ENCODE assay signal across 8 cellular contexts in genomic region chr5:179795863-179796833, GRCh38. TPM values are rescaled to one million over a fixed set of nuclear protein-coding genes. Genes with fewer than 3 reads are reported as not detected.
DNase-seq lines count a peak whose midpoint lies in the region; ATAC-seq and TF ChIP-seq lines count a peak whose summit lies in the region.

No MANE protein-coding gene starts in this region.

- peaks cover 30 to 41% (median 34%) of the 10 kb centered on the region in 4 donors for H3K36me3 ChIP-seq in sigmoid colon

- peak overlapping the region; percentile 69 to 77 (median 72) for H3K4me3 Mint-ChIP-seq in brain

- peaks cover 0 to 40% (median 33%) of the 10 kb centered on the region in 4 donors for H3K4me1 ChIP-seq in sigmoid colon

- TF ChIP-seq CTCF in brain (conservative IDR thresholded peaks at IDR 0.05) (peak; percentile 71 to 80), sigmoid colon (IDR thresholded peaks at IDR 0.05) (peak; percentile 10 to 89 (median 26))

- intact Hi-C loops in sigmoid colon (cut with DNase I): loop anchor here (5.0 kb wide), 1 partner anchor 119 kb away; no protein-coding TSS in a partner anchor

- WGBS in sigmoid colon, 2 donors: 1 to 3% methylated on average over 113 of the region's 113 CpGs

- peak; percentile 12 to 20 for TF ChIP-seq POLR2A in sigmoid colon (IDR thresholded peaks at IDR 0.05)

- H3K27me3 ChIP-seq in sigmoid colon: no peaks in the 10 kb centered on the region

- H3K36me3 Mint-ChIP-seq in brain: peaks cover 24% of the 10 kb centered on the region

- peaks cover 5% of the 10 kb centered on the region for H3K4me1 Mint-ChIP-seq in brain

- H3K9me3 Mint-ChIP-seq in brain: no peaks in the 10 kb centered on the region

- no peaks in the 10 kb centered on the region for H3K9me3 ChIP-seq in sigmoid colon

- H3K4me3 ChIP-seq in iPS-11a (ENCODE audit: low read depth, low read length): peak overlapping the region; percentile 62
- H3K4me3 ChIP-seq in sigmoid colon: peak overlapping the region; percentile 38 to 67 (median 63)

- TF ChIP-seq EP300 in sigmoid colon (IDR thresholded peaks at IDR 0.05): no peak

- peak overlapping the region; percentile 82 to 87 (median 84) for H3K27ac ChIP-seq in sigmoid colon

- peak overlapping the region in 2 of 5 experiments; percentile 46 to 73 for H3K27ac Mint-ChIP-seq in brain

- DNase-seq in SIG-M5 treated with dmso at 0.1 percent for 504 hours (lab: John Stamatoyannopoulos, UW; ENCODE audit: unreplicated experiment) (peak; percentile 80), SIG-M5 (lab: John Stamatoyannopoulos, UW) (no peak), NCI-H1048 (lab: John Stamatoyannopoulos, UW) (peak; percentile 74), T-helper 22 cell (ENCODE audit: low read depth) (peak; percentile 57), sigmoid colon (peak; percentile 87)

- peak; percentile 62 for ATAC-seq in HG02623 (IDR thresholded peaks at IDR 0.05; ENCODE audit: unreplicated experiment)

- H3K27me3 Mint-ChIP-seq in brain: no peaks in the 10 kb centered on the region

RNA-seq across cellular contexts. Expression of gene LTC4S, which starts 2.4 kb away (rescaled TPM):
- polyA plus RNA-seq in brain (ENCODE audit: insufficient read depth, low read depth, low replicate concordance) (1.9 TPM), sigmoid colon (1 to 10 TPM in 2 of 3 donors, not detected in 1; 2.6 to 3.6 TPM)
- total RNA-seq in sigmoid colon: 1 to 10 TPM; 1.5 to 6.1 (median 5.4) TPM

RNA-seq across cellular contexts. Expression of gene MGAT4B, which starts 10.5 kb away (rescaled TPM):
- polyA plus RNA-seq in brain (ENCODE audit: insufficient read depth, low read depth, low replicate concordance) (174 TPM), sigmoid colon (100 to 1,000 TPM; 184 to 241 (median 232) TPM)
- 10 to 100 TPM; 27.8 to 56.8 (median 31.5) TPM for total RNA-seq in sigmoid colon

RNA-seq across cellular contexts. Expression of gene SQSTM1, which starts 24.6 kb away (rescaled TPM):
- polyA plus RNA-seq in brain (ENCODE audit: insufficient read depth, low read depth, low replicate concordance) (235 TPM), sigmoid colon (100 to 1,000 TPM; 168 to 301 (median 203) TPM)
- 100 to 1,000 TPM; 287 to 443 (median 386) TPM for total RNA-seq in sigmoid colon
